7 cellular contexts compared by ENCODE assay signal in genomic region chr6:33160728-33161323, GRCh38. TPM values are rescaled to one million over a fixed set of nuclear protein-coding genes. Genes with fewer than 3 reads are reported as not detected.
DNase-seq lines count a peak whose midpoint lies in the region; ATAC-seq, FAIRE-seq and TF ChIP-seq lines count a peak whose summit lies in the region.

No MANE protein-coding gene starts in this region.

- H3K9me3 Mint-ChIP-seq in MCF 10A (ENCODE audit: unreplicated experiment): no peaks in the 10 kb centered on the region
- H3K9me3 Mint-ChIP-seq in type B pancreatic cell: no peaks in the 10 kb centered on the region

- H3K36me3 ChIP-seq in HepG2 (replicated peaks in 1 of 2; ENCODE audit: control insufficient read depth in 1 of 2, insufficient read depth in 2 of 2, low read length in 2 of 2): no peaks in the 10 kb centered on the region

- DNase-seq in GM13976 (ENCODE audit: low spot score): peak; percentile 32
- DNase-seq in NCI-H446 treated with DMSO at 0.1 percent for 48 hours (lab: John Stamatoyannopoulos, UW): peak; percentile 97
- peak; percentile 75 for DNase-seq in MCF 10A (ENCODE audit: unreplicated experiment)
- DNase-seq in HepG2 (ENCODE audit: low spot score): no peak
- no peak for DNase-seq in type B pancreatic cell (ENCODE audit: extremely low spot score, unreplicated experiment)
- no peak for DNase-seq in SHP77 (lab: John Stamatoyannopoulos, UW)

- no peak overlapping the region for H3K27ac ChIP-seq in HepG2 (ENCODE audit: extremely low read length, insufficient read depth, low read length)

- in situ Hi-C loops in GM13976 (cut with MboI; ENCODE audit: low sequenced_read_pairs, unreplicated experiment) (no loop called here), HepG2 (cut with HindIII; ENCODE audit: extremely low pct_ligation_motif_present, low pct_unique_long_range_greater_than_20kb) (loop anchor here (5.0 to 10.0 kb wide), 2 partner anchors 86 to 146 kb away; no protein-coding TSS in a partner anchor)

- peaks cover 54% of the 10 kb centered on the region for H3K4me1 ChIP-seq in HepG2 (ENCODE audit: insufficient read depth, low read length)

- ATAC-seq in HepG2: no peak
- no peak for ATAC-seq in GM18505 (IDR thresholded peaks at IDR 0.05; ENCODE audit: unreplicated experiment)

- H3K9ac ChIP-seq in HepG2 (ENCODE audit: insufficient read depth, low read depth, low read length): no peak overlapping the region

- H3K36me3 Mint-ChIP-seq in MCF 10A (ENCODE audit: insufficient read depth, unreplicated experiment) (peaks cover 6% of the 10 kb centered on the region), type B pancreatic cell (no peaks in the 10 kb centered on the region)

- H2AFZ ChIP-seq in HepG2 (ENCODE audit: low read length): no peak overlapping the region

- intact Hi-C loops in MCF 10A (cut with micrococcal nuclease): loop anchor here (1.0 to 5.0 kb wide), 2 partner anchors 39 to 87 kb away; no protein-coding TSS in a partner anchor
- intact Hi-C loops in HepG2 (cut with micrococcal nuclease; ENCODE audit: unreplicated experiment): loop anchor here (1.0 to 2.0 kb wide), 2 partner anchors 36 to 88 kb away; no protein-coding TSS in a partner anchor

- POLR2A ChIA-PET in MCF 10A (lab: Yijun Ruan, JAX): interaction anchor here (0.7 to 2.0 kb wide), 4 partner anchors 37 to 110 kb away, joined by 3 to 8 read pairs (median 6); partner anchors contain the start of genes RPS18 and VPS52
- POLR2A ChIA-PET in HepG2 (lab: Yijun Ruan, JAX): interaction anchor here (0.8 to 3.7 kb wide), 2 partner anchors 39 to 88 kb away, joined by 3 to 23 read pairs; no protein-coding TSS in a partner anchor

- CTCF ChIA-PET in MCF 10A (lab: Yijun Ruan, JAX) (interaction anchor here (0.6 to 4.6 kb wide), 13 partner anchors 10 to 434 kb away, joined by 3 to 17 read pairs (median 4); no protein-coding TSS in a partner anchor), HepG2 (lab: Yijun Ruan, JAX; ENCODE audit: low intra/inter-chr PET ratio, low total read pairs) (interaction anchor here (1.7 to 2.5 kb wide), 3 partner anchors 12 to 88 kb away, joined by 11 to 16 read pairs (median 11); no protein-coding TSS in a partner anchor)

- H3K9me3 ChIP-seq in HepG2 (ENCODE audit: low read length): no peaks in the 10 kb centered on the region

- no peak for FAIRE-seq in HepG2 (lab: Jason Lieb, UNC)

- H3K27ac Mint-ChIP-seq in MCF 10A (ENCODE audit: low read depth, unreplicated experiment): no peak overlapping the region
- H3K27ac Mint-ChIP-seq in type B pancreatic cell: peak overlapping the region; percentile 55

- BruUV-seq in MCF 10A (replicated peaks; lab: Mats Ljungman, UMichigan) (no TSS peak), HepG2 (replicated peaks; lab: Mats Ljungman, UMichigan) (no TSS peak)

- H3K4me3 ChIP-seq in HepG2 (replicated peaks in 1 of 3; ENCODE audit: insufficient read depth in 1 of 3, low read depth in 2 of 3, low read length in 3 of 3): peak overlapping the region in 1 of 3 experiments; percentile 74; a peak in 1 of 6 replicates

- 20% methylated on average over 7 of the region's 12 CpGs for WGBS in HepG2 (ENCODE audit: low lambda C conversion rate)

- H3K4me3 Mint-ChIP-seq in MCF 10A (ENCODE audit: unreplicated experiment) (peak overlapping the region; percentile 85), type B pancreatic cell (peak overlapping the region; percentile 88)

- TF ChIP-seq EP300 in HepG2 (IDR thresholded peaks at IDR 0.05; ENCODE audit: low read depth in 2 of 2, low read length in 2 of 2) (no peak), HepG2 (CRISPR knock-in tag; IDR thresholded peaks at IDR 0.05; ENCODE audit: borderline replicate concordance) (no peak)

- TF ChIP-seq RAD21 in HepG2 (CRISPR knock-in tag; IDR thresholded peaks at IDR 0.05): no peak

- no peaks in the 10 kb centered on the region for H3K79me2 ChIP-seq in HepG2 (ENCODE audit: insufficient read depth, low read length)

- TF ChIP-seq CTCF in GM13976 (IDR thresholded peaks at IDR 0.05; ENCODE audit: borderline replicate concordance, control extremely low read depth, extremely low read depth, insufficient read depth, missing control alignments) (no peak), MCF 10A (IDR thresholded peaks at IDR 0.05; ENCODE audit: unreplicated experiment) (no peak), HepG2 (CRISPR knock-in tag; IDR thresholded peaks at IDR 0.05) (no peak), type B pancreatic cell (conservative IDR thresholded peaks at IDR 0.05) (no peak)

- no peaks in the 10 kb centered on the region for H4K20me1 ChIP-seq in HepG2 (ENCODE audit: insufficient read depth, low read length)

- peaks cover 6 to 20% of the 10 kb centered on the region in 2 experiments; a peak in 4 of 5 replicates for H3K27me3 ChIP-seq in HepG2 (ENCODE audit: control insufficient read depth in 1 of 2, insufficient read depth in 2 of 2, low read length in 2 of 2)

- no peak for TF ChIP-seq POLR2A in HepG2 (IDR thresholded peaks at IDR 0.05; ENCODE audit: insufficient read depth in 1 of 2, low read depth in 2 of 2, low read length in 2 of 2)
- TF ChIP-seq POLR2A in GM18505 (IDR thresholded peaks at IDR 0.05; ENCODE audit: borderline replicate concordance, extremely low read depth, insufficient read depth, insufficient read length): no peak

- H3K27me3 Mint-ChIP-seq in MCF 10A (ENCODE audit: insufficient read depth, unreplicated experiment): peaks cover 7% of the 10 kb centered on the region
- peaks cover 10% of the 10 kb centered on the region for H3K27me3 Mint-ChIP-seq in type B pancreatic cell

- H3K4me1 Mint-ChIP-seq in MCF 10A (ENCODE audit: insufficient read depth, unreplicated experiment) (peaks cover 12% of the 10 kb centered on the region), type B pancreatic cell (ENCODE audit: unreplicated experiment) (peaks cover 7% of the 10 kb centered on the region)

- H3K4me2 ChIP-seq in HepG2 (ENCODE audit: low read depth, low read length): peak overlapping the region; percentile 76

RNA-seq across cellular contexts. Expression of gene COL11A2, which starts 31.4 kb away (rescaled TPM):
- total RNA-seq in MCF 10A (2022): 0.91 and 1.5 TPM in 2 replicates
- total RNA-seq in HepG2 (2016; rRNA removed; fragmentation: Illumina TruSeq; extraction: Trizol): 0.29 and 0.55 TPM in 2 replicates
- total RNA-seq in HepG2 (2016; cell fraction: cytosol; rRNA removed; fragmentation: Illumina TruSeq; extraction: Trizol; ENCODE audit: low read depth): 0.10 TPM in 1 of 2 replicates, not detected in the other
- total RNA-seq in HepG2 (2016; cell fraction: insoluble cytoplasmic fraction; rRNA removed; fragmentation: Illumina TruSeq; extraction: Trizol): 0.12 and 0.67 TPM in 2 replicates
- 0.45 TPM in 1 of 2 replicates, not detected in the other for total RNA-seq in HepG2 (2016; cell fraction: membrane; rRNA removed; fragmentation: Illumina TruSeq; extraction: Trizol)
- 1.0 and 1.1 TPM in 2 replicates for total RNA-seq in HepG2 (2016; cell fraction: nucleus; rRNA removed; fragmentation: Illumina TruSeq; extraction: Trizol)
- polyA plus RNA-seq in HepG2 (2011; rRNA removed): 0.55 and 0.73 TPM in 2 replicates
- polyA plus RNA-seq in HepG2 (2011; cell fraction: cytosol; rRNA removed): 0.13 and 0.18 TPM in 2 replicates
- 5.9 and 6.2 TPM in 2 replicates for polyA plus RNA-seq in HepG2 (2011; cell fraction: nucleus; rRNA removed)
- polyA plus RNA-seq in HepG2 (2012): 0.97 and 1.9 TPM in 2 replicates
- polyA plus RNA-seq in HepG2 (2016; cell fraction: cytosol; fragmentation: Illumina TruSeq; extraction: Trizol; ENCODE audit: low read depth): 0.21 and 0.24 TPM in 2 replicates
- 0.15 and 0.42 TPM in 2 replicates for polyA plus RNA-seq in HepG2 (2016; cell fraction: insoluble cytoplasmic fraction; fragmentation: Illumina TruSeq; extraction: Trizol; ENCODE audit: low read depth)
- 0.21 TPM in 2 replicates for polyA plus RNA-seq in HepG2 (2016; cell fraction: membrane; fragmentation: Illumina TruSeq; extraction: Trizol; ENCODE audit: low read depth)
- polyA plus RNA-seq in HepG2 (2016; cell fraction: nucleus; fragmentation: Illumina TruSeq; extraction: Trizol; ENCODE audit: insufficient read depth, low read depth): 3.7 and 4.5 TPM in 2 replicates
- 0.20 and 1.1 TPM in 2 replicates for polyA minus RNA-seq in HepG2 (2011; rRNA and poly(A)+ RNA removed; ENCODE audit: low replicate concordance)
- 0.44 TPM in 1 of 2 replicates, not detected in the other for polyA minus RNA-seq in HepG2 (2011; cell fraction: cytosol; rRNA and poly(A)+ RNA removed)
- 0.52 and 0.75 TPM in 2 replicates for polyA minus RNA-seq in HepG2 (2011; cell fraction: nucleus; rRNA and poly(A)+ RNA removed)
- 1.3 and 11.9 TPM in 2 replicates for total RNA-seq in type B pancreatic cell (ENCODE audit: low replicate concordance)

RNA-seq across cellular contexts. Expression of gene RXRB, which starts 39.6 kb away (rescaled TPM):
- total RNA-seq in MCF 10A (2022) (29.6 and 35.1 TPM in 2 replicates), HepG2 (2016; rRNA removed; fragmentation: Illumina TruSeq; extraction: Trizol) (21.2 and 26.7 TPM in 2 replicates), type B pancreatic cell (ENCODE audit: low replicate concordance) (49.2 and 61.9 TPM in 2 replicates)
- 7.7 and 9.8 TPM in 2 replicates for total RNA-seq in HepG2 (2016; cell fraction: cytosol; rRNA removed; fragmentation: Illumina TruSeq; extraction: Trizol; ENCODE audit: low read depth)
- total RNA-seq in HepG2 (2016; cell fraction: insoluble cytoplasmic fraction; rRNA removed; fragmentation: Illumina TruSeq; extraction: Trizol): 20.4 and 25.8 TPM in 2 replicates
- total RNA-seq in HepG2 (2016; cell fraction: membrane; rRNA removed; fragmentation: Illumina TruSeq; extraction: Trizol): 11.0 and 11.2 TPM in 2 replicates
- total RNA-seq in HepG2 (2016; cell fraction: nucleus; rRNA removed; fragmentation: Illumina TruSeq; extraction: Trizol): 24.9 and 30.1 TPM in 2 replicates
- polyA plus RNA-seq in HepG2 (2011; rRNA removed): 55.7 and 62.8 TPM in 2 replicates
- polyA plus RNA-seq in HepG2 (2011; cell fraction: cytosol; rRNA removed): 21.7 and 25.1 TPM in 2 replicates
- polyA plus RNA-seq in HepG2 (2011; cell fraction: nucleus; rRNA removed): 251 and 306 TPM in 2 replicates
- polyA plus RNA-seq in HepG2 (2012): 33.2 and 34.8 TPM in 2 replicates
- polyA plus RNA-seq in HepG2 (2016; cell fraction: cytosol; fragmentation: Illumina TruSeq; extraction: Trizol; ENCODE audit: low read depth): 3.4 and 3.5 TPM in 2 replicates
- polyA plus RNA-seq in HepG2 (2016; cell fraction: insoluble cytoplasmic fraction; fragmentation: Illumina TruSeq; extraction: Trizol; ENCODE audit: low read depth): 18.6 and 21.0 TPM in 2 replicates
- 8.2 and 8.4 TPM in 2 replicates for polyA plus RNA-seq in HepG2 (2016; cell fraction: membrane; fragmentation: Illumina TruSeq; extraction: Trizol; ENCODE audit: low read depth)
- 78.6 and 88.5 TPM in 2 replicates for polyA plus RNA-seq in HepG2 (2016; cell fraction: nucleus; fragmentation: Illumina TruSeq; extraction: Trizol; ENCODE audit: insufficient read depth, low read depth)
- 62.6 and 66.8 TPM in 2 replicates for polyA minus RNA-seq in HepG2 (2011; rRNA and poly(A)+ RNA removed; ENCODE audit: low replicate concordance)
- 16.9 and 17.9 TPM in 2 replicates for polyA minus RNA-seq in HepG2 (2011; cell fraction: cytosol; rRNA and poly(A)+ RNA removed)
- polyA minus RNA-seq in HepG2 (2011; cell fraction: nucleus; rRNA and poly(A)+ RNA removed): 41.4 and 51.2 TPM in 2 replicates

RNA-seq across cellular contexts. Expression of gene SLC39A7, which starts 39.8 kb away (rescaled TPM):
- total RNA-seq in MCF 10A (2022) (118 and 187 TPM in 2 replicates), HepG2 (2016; rRNA removed; fragmentation: Illumina TruSeq; extraction: Trizol) (127 and 229 TPM in 2 replicates), type B pancreatic cell (ENCODE audit: low replicate concordance) (147 and 202 TPM in 2 replicates)
- 25.4 and 28.2 TPM in 2 replicates for total RNA-seq in HepG2 (2016; cell fraction: cytosol; rRNA removed; fragmentation: Illumina TruSeq; extraction: Trizol; ENCODE audit: low read depth)
- total RNA-seq in HepG2 (2016; cell fraction: insoluble cytoplasmic fraction; rRNA removed; fragmentation: Illumina TruSeq; extraction: Trizol): 117 and 245 TPM in 2 replicates
- 69.2 and 73.5 TPM in 2 replicates for total RNA-seq in HepG2 (2016; cell fraction: membrane; rRNA removed; fragmentation: Illumina TruSeq; extraction: Trizol)
- 168 and 183 TPM in 2 replicates for total RNA-seq in HepG2 (2016; cell fraction: nucleus; rRNA removed; fragmentation: Illumina TruSeq; extraction: Trizol)
- 142 and 181 TPM in 2 replicates for polyA plus RNA-seq in HepG2 (2011; rRNA removed)
- polyA plus RNA-seq in HepG2 (2011; cell fraction: cytosol; rRNA removed): 156 and 173 TPM in 2 replicates
- polyA plus RNA-seq in HepG2 (2011; cell fraction: nucleus; rRNA removed): 155 and 160 TPM in 2 replicates
- polyA plus RNA-seq in HepG2 (2012): 179 and 194 TPM in 2 replicates
- polyA plus RNA-seq in HepG2 (2016; cell fraction: cytosol; fragmentation: Illumina TruSeq; extraction: Trizol; ENCODE audit: low read depth): 25.6 and 28.5 TPM in 2 replicates
- polyA plus RNA-seq in HepG2 (2016; cell fraction: insoluble cytoplasmic fraction; fragmentation: Illumina TruSeq; extraction: Trizol; ENCODE audit: low read depth): 134 and 143 TPM in 2 replicates
- 52.6 and 58.2 TPM in 2 replicates for polyA plus RNA-seq in HepG2 (2016; cell fraction: membrane; fragmentation: Illumina TruSeq; extraction: Trizol; ENCODE audit: low read depth)
- 338 and 345 TPM in 2 replicates for polyA plus RNA-seq in HepG2 (2016; cell fraction: nucleus; fragmentation: Illumina TruSeq; extraction: Trizol; ENCODE audit: insufficient read depth, low read depth)
- polyA minus RNA-seq in HepG2 (2011; rRNA and poly(A)+ RNA removed; ENCODE audit: low replicate concordance): 85.7 and 161 TPM in 2 replicates
- polyA minus RNA-seq in HepG2 (2011; cell fraction: cytosol; rRNA and poly(A)+ RNA removed): 54.5 and 56.6 TPM in 2 replicates
- polyA minus RNA-seq in HepG2 (2011; cell fraction: nucleus; rRNA and poly(A)+ RNA removed): 68.1 and 69.5 TPM in 2 replicates

RNA-seq across cellular contexts. Expression of gene HSD17B8, which starts 43.6 kb away (rescaled TPM):
- total RNA-seq in MCF 10A (2022) (26.4 and 26.6 TPM in 2 replicates), HepG2 (2016; rRNA removed; fragmentation: Illumina TruSeq; extraction: Trizol) (12.6 and 13.5 TPM in 2 replicates), type B pancreatic cell (ENCODE audit: low replicate concordance) (13.9 and 15.7 TPM in 2 replicates)
- 2.7 and 4.8 TPM in 2 replicates for total RNA-seq in HepG2 (2016; cell fraction: cytosol; rRNA removed; fragmentation: Illumina TruSeq; extraction: Trizol; ENCODE audit: low read depth)
- 13.4 and 15.0 TPM in 2 replicates for total RNA-seq in HepG2 (2016; cell fraction: insoluble cytoplasmic fraction; rRNA removed; fragmentation: Illumina TruSeq; extraction: Trizol)
- 5.0 TPM in 2 replicates for total RNA-seq in HepG2 (2016; cell fraction: membrane; rRNA removed; fragmentation: Illumina TruSeq; extraction: Trizol)
- 6.0 and 8.0 TPM in 2 replicates for total RNA-seq in HepG2 (2016; cell fraction: nucleus; rRNA removed; fragmentation: Illumina TruSeq; extraction: Trizol)
- polyA plus RNA-seq in HepG2 (2011; rRNA removed): 20.1 and 21.6 TPM in 2 replicates
- polyA plus RNA-seq in HepG2 (2011; cell fraction: cytosol; rRNA removed): 25.2 and 35.5 TPM in 2 replicates
- 57.9 and 67.9 TPM in 2 replicates for polyA plus RNA-seq in HepG2 (2011; cell fraction: nucleus; rRNA removed)
- polyA plus RNA-seq in HepG2 (2012): 10.8 and 13.9 TPM in 2 replicates
- polyA plus RNA-seq in HepG2 (2016; cell fraction: cytosol; fragmentation: Illumina TruSeq; extraction: Trizol; ENCODE audit: low read depth): 3.8 and 4.0 TPM in 2 replicates
- 14.2 and 14.6 TPM in 2 replicates for polyA plus RNA-seq in HepG2 (2016; cell fraction: insoluble cytoplasmic fraction; fragmentation: Illumina TruSeq; extraction: Trizol; ENCODE audit: low read depth)
- 4.5 and 4.8 TPM in 2 replicates for polyA plus RNA-seq in HepG2 (2016; cell fraction: membrane; fragmentation: Illumina TruSeq; extraction: Trizol; ENCODE audit: low read depth)
- 12.8 and 15.0 TPM in 2 replicates for polyA plus RNA-seq in HepG2 (2016; cell fraction: nucleus; fragmentation: Illumina TruSeq; extraction: Trizol; ENCODE audit: insufficient read depth, low read depth)
- 12.8 and 27.4 TPM in 2 replicates for polyA minus RNA-seq in HepG2 (2011; rRNA and poly(A)+ RNA removed; ENCODE audit: low replicate concordance)
- polyA minus RNA-seq in HepG2 (2011; cell fraction: cytosol; rRNA and poly(A)+ RNA removed): 4.9 and 5.1 TPM in 2 replicates
- polyA minus RNA-seq in HepG2 (2011; cell fraction: nucleus; rRNA and poly(A)+ RNA removed): 4.2 and 5.5 TPM in 2 replicates

RNA-seq across cellular contexts. Expression of gene RING1, which starts 47.5 kb away (rescaled TPM):
- total RNA-seq in MCF 10A (2022): 45.4 and 48.3 TPM in 2 replicates
- total RNA-seq in HepG2 (2016; rRNA removed; fragmentation: Illumina TruSeq; extraction: Trizol): 19.8 and 23.9 TPM in 2 replicates
- 10.0 and 10.7 TPM in 2 replicates for total RNA-seq in HepG2 (2016; cell fraction: cytosol; rRNA removed; fragmentation: Illumina TruSeq; extraction: Trizol; ENCODE audit: low read depth)
- 18.4 and 25.4 TPM in 2 replicates for total RNA-seq in HepG2 (2016; cell fraction: insoluble cytoplasmic fraction; rRNA removed; fragmentation: Illumina TruSeq; extraction: Trizol)
- total RNA-seq in HepG2 (2016; cell fraction: membrane; rRNA removed; fragmentation: Illumina TruSeq; extraction: Trizol): 17.3 and 21.2 TPM in 2 replicates
- total RNA-seq in HepG2 (2016; cell fraction: nucleus; rRNA removed; fragmentation: Illumina TruSeq; extraction: Trizol): 12.2 and 16.1 TPM in 2 replicates
- 33.6 and 42.9 TPM in 2 replicates for polyA plus RNA-seq in HepG2 (2011; rRNA removed)
- polyA plus RNA-seq in HepG2 (2011; cell fraction: cytosol; rRNA removed): 23.2 and 29.0 TPM in 2 replicates
- 93.0 and 104 TPM in 2 replicates for polyA plus RNA-seq in HepG2 (2011; cell fraction: nucleus; rRNA removed)
- 32.2 and 34.6 TPM in 2 replicates for polyA plus RNA-seq in HepG2 (2012)
- 14.4 and 19.7 TPM in 2 replicates for polyA plus RNA-seq in HepG2 (2016; cell fraction: cytosol; fragmentation: Illumina TruSeq; extraction: Trizol; ENCODE audit: low read depth)
- polyA plus RNA-seq in HepG2 (2016; cell fraction: insoluble cytoplasmic fraction; fragmentation: Illumina TruSeq; extraction: Trizol; ENCODE audit: low read depth): 31.5 and 40.1 TPM in 2 replicates
- polyA plus RNA-seq in HepG2 (2016; cell fraction: membrane; fragmentation: Illumina TruSeq; extraction: Trizol; ENCODE audit: low read depth): 23.8 and 28.0 TPM in 2 replicates
- 56.0 and 58.2 TPM in 2 replicates for polyA plus RNA-seq in HepG2 (2016; cell fraction: nucleus; fragmentation: Illumina TruSeq; extraction: Trizol; ENCODE audit: insufficient read depth, low read depth)
- polyA minus RNA-seq in HepG2 (2011; rRNA and poly(A)+ RNA removed; ENCODE audit: low replicate concordance): 22.4 and 30.2 TPM in 2 replicates
- 10.9 and 13.5 TPM in 2 replicates for polyA minus RNA-seq in HepG2 (2011; cell fraction: cytosol; rRNA and poly(A)+ RNA removed)
- 8.4 and 9.9 TPM in 2 replicates for polyA minus RNA-seq in HepG2 (2011; cell fraction: nucleus; rRNA and poly(A)+ RNA removed)
- total RNA-seq in type B pancreatic cell (ENCODE audit: low replicate concordance): 44.5 and 60.4 TPM in 2 replicates

Comparison
In these comparisons a context has a peak if more than half of its experiments do, and no peak if none do; other contexts are left out.
1. DNase-seq: peak in GM13976 (single experiment), NCI-H446 treated with DMSO at 0.1 percent for 48 hours (single experiment) and MCF 10A (single experiment); none in HepG2 (single experiment), type B pancreatic cell (single experiment) and SHP77 (0 of 2).